ENCODE assay signal across 19 cellular contexts in genomic region chr1:43536864-43537358, GRCh38. TPM values are rescaled to one million over a fixed set of nuclear protein-coding genes. Genes with fewer than 3 reads are reported as not detected.
DNase-seq lines count a peak whose midpoint lies in the region; ATAC-seq and TF ChIP-seq lines count a peak whose summit lies in the region.
"Had no signal": no experiment of that assay in that cellular context is flagged by ENCODE, and none has a peak within 500 bp of the region (broad histone marks: within the 10 kb centered on the region; RNA-seq: fewer than 3 reads in every experiment).

No MANE protein-coding gene starts in this region.

- peaks cover 3% of the 10 kb centered on the region for H3K27me3 Mint-ChIP-seq in nephron progenitor cell (ENCODE audit: low read depth, poor library complexity)

- no peak for TF ChIP-seq EP300 in suprapubic skin (IDR thresholded peaks at IDR 0.05)

- no peaks in the 10 kb centered on the region for H3K9me3 Mint-ChIP-seq in nephron progenitor cell
- H3K9me3 Mint-ChIP-seq: activated CD4-positive, alpha-beta T cell treated with anti-CD3 and anti-CD28 coated beads, Interleukin-2, amount 10 ng/mL, durations not matched to agents 7 days and 5 days; naive B cell had no signal

- peak overlapping the region in 3 of 4 donors; percentile 56 to 86 (median 84) for H3K27ac ChIP-seq in Peyer's patch
- peak overlapping the region; percentile 28 for H3K27ac ChIP-seq in duodenal mucosa (ENCODE audit: low read depth, low read length)
- H3K27ac ChIP-seq in suprapubic skin, result peak overlapping the region; percentile 81
- H3K27ac ChIP-seq: heart right ventricle had no signal

- peaks cover 0 to 12% (median 0%) of the 10 kb centered on the region in 3 donors for H3K36me3 ChIP-seq in Peyer's patch
- peaks cover 14 to 15% of the 10 kb centered on the region in 2 donors for H3K36me3 ChIP-seq in duodenal mucosa (ENCODE audit: control insufficient read depth in 1 of 2, insufficient read depth in 2 of 2, low read length in 2 of 2)
- peaks cover 6% of the 10 kb centered on the region for H3K36me3 ChIP-seq in suprapubic skin
- H3K36me3 ChIP-seq: heart right ventricle had no signal

- H3K9me3 ChIP-seq in Peyer's patch, result no peaks in the 10 kb centered on the region
- H3K9me3 ChIP-seq in duodenal mucosa (ENCODE audit: control insufficient read depth in 1 of 2, low read length in 2 of 2), result no peaks in the 10 kb centered on the region
- H3K9me3 ChIP-seq in suprapubic skin, result no peaks in the 10 kb centered on the region
- H3K9me3 ChIP-seq: heart right ventricle had no signal

- H3K4me3 Mint-ChIP-seq in nephron progenitor cell, result no peak overlapping the region
- H3K4me3 Mint-ChIP-seq: activated CD4-positive, alpha-beta T cell treated with anti-CD3 and anti-CD28 coated beads, Interleukin-2, amount 10 ng/mL, durations not matched to agents 7 days and 5 days; naive B cell had no signal

- TF ChIP-seq POLR2A in Peyer's patch (IDR thresholded peaks at IDR 0.05), result no peak
- no peak for TF ChIP-seq POLR2A in suprapubic skin (IDR thresholded peaks at IDR 0.05)

- no peak for ATAC-seq in GM21619 (IDR thresholded peaks at IDR 0.05; ENCODE audit: unreplicated experiment)
- ATAC-seq: heart right ventricle had no signal

- peak overlapping the region; percentile 55 for H3K27ac Mint-ChIP-seq in nephron progenitor cell
- H3K27ac Mint-ChIP-seq: activated CD4-positive, alpha-beta T cell treated with anti-CD3 and anti-CD28 coated beads, Interleukin-2, amount 10 ng/mL, durations not matched to agents 7 days and 5 days; naive B cell had no signal

- H3K4me3 ChIP-seq in Peyer's patch (no peak overlapping the region), duodenal mucosa (ENCODE audit: low read depth in 1 of 2, low read length in 2 of 2) (peak overlapping the region in 1 of 2 donors; percentile 8), suprapubic skin (peak overlapping the region; percentile 0)
- H3K4me3 ChIP-seq: heart right ventricle, lung had no signal

- H3K27me3 ChIP-seq in Peyer's patch (no peaks in the 10 kb centered on the region), duodenal mucosa (ENCODE audit: control insufficient read depth in 1 of 2, insufficient read depth in 2 of 2, low read length in 2 of 2) (no peaks in the 10 kb centered on the region), suprapubic skin (no peaks in the 10 kb centered on the region)

- DNase-seq in Peyer's patch (peak in 1 of 3 donors; percentile 53), nephron progenitor cell (no peak), suprapubic skin (ENCODE audit: low spot score in 2 of 2) (peak in 1 of 2 donors; percentile 52), dedifferentiated amniotic fluid mesenchymal stem cell (ENCODE audit: extremely low spot score) (no peak), AG20443 (ENCODE audit: low spot score) (no peak)
- DNase-seq: activated CD4-positive, alpha-beta T cell treated with anti-CD3 and anti-CD28 coated beads, Interleukin-2, amount 10 ng/mL, durations not matched to agents 7 days and 5 days; activated CD8-positive, alpha-beta memory T cell treated with anti-CD3 and anti-CD28 coated beads, Interleukin-2, amount 50 U/mL, for 48 hours; activated gamma-delta T cell; AML-193; cerebellar nuclear complex; heart right ventricle; naive B cell; NCI-H2081; NCI-H524; SHP77 treated with DMSO at 0.1 percent for 48 hours; T-helper 1 cell had no signal

- 55% methylated on average over 9 of the region's 11 CpGs for WGBS in suprapubic skin

- peaks cover 82% of the 10 kb centered on the region for H3K4me1 Mint-ChIP-seq in nephron progenitor cell

- H3K36me3 Mint-ChIP-seq in nephron progenitor cell (ENCODE audit: low read depth), result peaks cover 22% of the 10 kb centered on the region

- H3K9ac ChIP-seq in duodenal mucosa (ENCODE audit: low read depth in 1 of 2, low read length in 2 of 2), result peak overlapping the region; percentile 1 to 28

- TF ChIP-seq CTCF in Peyer's patch (IDR thresholded peaks at IDR 0.05) (no peak), nephron progenitor cell (IDR thresholded peaks at IDR 0.05) (no peak), suprapubic skin (IDR thresholded peaks at IDR 0.05) (no peak)

- H3K4me1 ChIP-seq in Peyer's patch (peaks cover 0 to 60% (median 3%) of the 10 kb centered on the region in 4 donors), duodenal mucosa (ENCODE audit: control insufficient read depth in 1 of 2, insufficient read depth in 2 of 2, low read length in 2 of 2) (peaks cover 78 to 81% of the 10 kb centered on the region in 2 donors), suprapubic skin (peaks cover 95% of the 10 kb centered on the region)

RNA-seq across cellular contexts. Expression of gene PTPRF, which starts 6.2 kb away (rescaled TPM):
- total RNA-seq in Peyer's patch, result 100 to 1,000 TPM; 149 to 613 (median 528) TPM
- total RNA-seq in suprapubic skin, result 100 to 1,000 TPM; 209 to 373 (median 289) TPM

Comparison
In these comparisons a context has a peak if more than half of its experiments do, and no peak if none do; other contexts are left out.
1. H3K27ac ChIP-seq: peak in every context shown above with its lines; median percentile 84 in Peyer's patch; 81 in suprapubic skin; 28 in duodenal mucosa.